Comparison of ENCODE assay signal across 24 cellular contexts in the genomic region with DNA sequence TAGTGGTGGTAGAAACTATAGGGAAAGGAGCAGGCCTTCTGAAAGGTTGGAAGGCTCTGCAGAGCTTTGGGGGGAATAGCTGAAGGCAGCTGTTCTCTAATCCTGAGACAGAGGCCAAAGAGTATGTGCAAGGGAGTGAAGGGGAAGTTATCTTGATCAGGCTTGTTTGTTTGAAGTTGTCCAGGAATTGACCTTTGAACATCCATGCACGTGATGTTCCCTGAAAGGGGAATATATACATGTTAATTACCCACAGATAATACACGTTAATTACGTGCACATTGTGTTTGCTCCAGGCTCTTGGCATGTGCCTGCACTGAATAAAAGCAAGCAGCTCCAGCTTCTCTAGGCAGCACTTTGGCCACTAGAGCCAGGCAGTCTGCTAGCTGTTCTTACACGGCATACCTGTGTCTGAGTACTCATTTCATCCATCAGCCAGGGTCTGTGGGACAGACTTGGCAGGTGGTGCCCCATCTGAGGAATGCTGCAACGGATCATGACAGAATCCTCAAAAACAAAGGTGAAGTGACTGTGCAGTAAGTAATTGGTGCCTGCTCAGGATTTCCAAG.
"Had no signal": no experiment of that assay in that cellular context is flagged by ENCODE, and none has a peak within 500 bp of the region (broad histone marks: within the 10 kb centered on the region; RNA-seq: fewer than 3 reads in every experiment).

No MANE protein-coding gene starts in this region.

- H3K36me3 Mint-ChIP-seq: activated naive CD8-positive, alpha-beta T cell treated with anti-CD3 and anti-CD28 coated beads, Interleukin-2, amount 10 ng/mL, durations not matched to agents 7 days and 5 days; neural progenitor cell; stimulated activated effector memory CD8-positive, alpha-beta T cell treated with anti-CD3 and anti-CD28 coated beads, Interleukin-12 subunit alpha, Interleukin-12 subunit beta, amount 100 ng/mL, for 72 hours had no signal

- H3K4me1 ChIP-seq: heart right ventricle, left lung, neural progenitor cell, right lobe of liver, tibial artery had no signal

- H3K27ac Mint-ChIP-seq: activated B cell treated with CpG ODN at 0.5 μM for 24 hours; activated CD4-positive, alpha-beta memory T cell treated with anti-CD3 and anti-CD28 coated beads, Interleukin-2, amount 10 ng/mL, durations not matched to agents 7 days and 5 days; activated naive CD4-positive, alpha-beta T cell treated with anti-CD3 and anti-CD28 coated beads for 36 hours; activated naive CD8-positive, alpha-beta T cell treated with anti-CD3 and anti-CD28 coated beads, Interleukin-2, amount 10 ng/mL, durations not matched to agents 7 days and 5 days; activated T-cell treated with anti-CD3 and anti-CD28 coated beads, Interleukin-2, amount 50 U/mL, for 72 hours; endodermal cell; naive thymus-derived CD8-positive, alpha-beta T cell; neural progenitor cell; stimulated activated effector memory CD8-positive, alpha-beta T cell treated with anti-CD3 and anti-CD28 coated beads, Interleukin-12 subunit alpha, Interleukin-12 subunit beta, amount 100 ng/mL, for 72 hours; stimulated activated naive CD8-positive, alpha-beta T cell treated with anti-CD3 and anti-CD28 coated beads, Interleukin-15, amount 100 ng/mL, for 72 hours had no signal

- H3K4me3 Mint-ChIP-seq: activated B cell treated with CpG ODN at 0.5 μM for 24 hours; activated CD4-positive, alpha-beta memory T cell treated with anti-CD3 and anti-CD28 coated beads, Interleukin-2, amount 10 ng/mL, durations not matched to agents 7 days and 5 days; activated naive CD4-positive, alpha-beta T cell treated with anti-CD3 and anti-CD28 coated beads for 36 hours; activated naive CD8-positive, alpha-beta T cell treated with anti-CD3 and anti-CD28 coated beads, Interleukin-2, amount 10 ng/mL, durations not matched to agents 7 days and 5 days; activated T-cell treated with anti-CD3 and anti-CD28 coated beads, Interleukin-2, amount 50 U/mL, for 72 hours; endodermal cell; naive thymus-derived CD8-positive, alpha-beta T cell; neural progenitor cell; stimulated activated effector memory CD8-positive, alpha-beta T cell treated with anti-CD3 and anti-CD28 coated beads, Interleukin-12 subunit alpha, Interleukin-12 subunit beta, amount 100 ng/mL, for 72 hours; stimulated activated naive CD8-positive, alpha-beta T cell treated with anti-CD3 and anti-CD28 coated beads, Interleukin-15, amount 100 ng/mL, for 72 hours had no signal

- H3K36me3 ChIP-seq: heart right ventricle, left lung, neural progenitor cell, right lobe of liver, tibial artery had no signal

- H3K4me3 ChIP-seq: coronary artery, heart right ventricle, left lung, lung, neural progenitor cell, right lobe of liver, skin epidermis, tibial artery had no signal

- H3K27ac ChIP-seq: coronary artery, heart right ventricle, left lung, neural progenitor cell, right lobe of liver, skin epidermis, tibial artery had no signal

- H3K9me3 ChIP-seq: right lobe of liver, tibial artery had no signal

- DNase-seq: activated B cell treated with CpG ODN at 0.5 μM for 24 hours; activated CD4-positive, alpha-beta memory T cell treated with anti-CD3 and anti-CD28 coated beads, Interleukin-2, amount 10 ng/mL, durations not matched to agents 7 days and 5 days; activated CD4-positive, alpha-beta T cell treated with anti-CD3 and anti-CD28 coated beads for 4 hours; activated effector memory CD4-positive, alpha-beta T cell treated with Interleukin-2 at 50 U/mL for 16 hours; activated naive CD4-positive, alpha-beta T cell treated with anti-CD3 and anti-CD28 coated beads for 36 hours; activated naive CD8-positive, alpha-beta T cell treated with anti-CD3 and anti-CD28 coated beads, Interleukin-2, amount 10 ng/mL, durations not matched to agents 7 days and 5 days; activated T-cell treated with anti-CD3 and anti-CD28 coated beads, Interleukin-2, amount 50 U/mL, for 72 hours; amygdala; endodermal cell; heart right ventricle; kidney; left lung; naive thymus-derived CD8-positive, alpha-beta T cell; posterior cingulate gyrus; right lobe of liver; stimulated activated CD4-positive, alpha-beta T cell treated with anti-CD3 and anti-CD28 coated beads, Interleukin-2, amount 100 ng/mL, for 24 hours; stimulated activated naive CD8-positive, alpha-beta T cell treated with anti-CD3 and anti-CD28 coated beads, Interleukin-15, amount 100 ng/mL, for 72 hours; T1000; tibial artery had no signal

- H3K27me3 ChIP-seq: heart right ventricle, left lung, neural progenitor cell, right lobe of liver, tibial artery had no signal

- H3K9me3 Mint-ChIP-seq: activated CD4-positive, alpha-beta memory T cell treated with anti-CD3 and anti-CD28 coated beads, Interleukin-2, amount 10 ng/mL, durations not matched to agents 7 days and 5 days; activated naive CD8-positive, alpha-beta T cell treated with anti-CD3 and anti-CD28 coated beads, Interleukin-2, amount 10 ng/mL, durations not matched to agents 7 days and 5 days had no signal

- H3K4me1 Mint-ChIP-seq: activated B cell treated with CpG ODN at 0.5 μM for 24 hours; activated CD4-positive, alpha-beta memory T cell treated with anti-CD3 and anti-CD28 coated beads, Interleukin-2, amount 10 ng/mL, durations not matched to agents 7 days and 5 days; endodermal cell; naive thymus-derived CD8-positive, alpha-beta T cell; neural progenitor cell; stimulated activated effector memory CD8-positive, alpha-beta T cell treated with anti-CD3 and anti-CD28 coated beads, Interleukin-12 subunit alpha, Interleukin-12 subunit beta, amount 100 ng/mL, for 72 hours; stimulated activated naive CD8-positive, alpha-beta T cell treated with anti-CD3 and anti-CD28 coated beads, Interleukin-15, amount 100 ng/mL, for 72 hours had no signal
